ENCODE assay signal across 11 cellular contexts in genomic region chr20:62716198-62716940, GRCh38. TPM values are rescaled to one million over a fixed set of nuclear protein-coding genes. Genes with fewer than 3 reads are reported as not detected.
DNase-seq lines count a peak whose midpoint lies in the region; ATAC-seq and TF ChIP-seq lines count a peak whose summit lies in the region.
"Had no signal": no experiment of that assay in that cellular context is flagged by ENCODE, and none has a peak within 500 bp of the region (broad histone marks: within the 10 kb centered on the region; RNA-seq: fewer than 3 reads in every experiment).

No MANE protein-coding gene starts in this region.

- H3K4me1 ChIP-seq in CD4-positive, alpha-beta memory T cell (ENCODE audit: insufficient read depth, low read length) = peaks cover 21% of the 10 kb centered on the region
- H3K4me1 ChIP-seq: breast epithelium had no signal

- POLR2A ChIA-PET in CD4-positive, alpha-beta memory T cell (lab: Charles Lee; ENCODE audit: partially characterized antibody) = interaction anchor here (0.6 to 2.1 kb wide), 2 partner anchors 24 to 80 kb away, joined by 5 to 15 read pairs; partner anchors contain the start of gene MRGBP
- POLR2A ChIA-PET in T-cell (lab: Charles Lee) = no interaction called here

- no peak overlapping the region for H3K27ac ChIP-seq in CD4-positive, alpha-beta memory T cell (ENCODE audit: low read depth, low read length)
- H3K27ac ChIP-seq: breast epithelium, gastroesophageal sphincter had no signal

- peaks cover 0 to 2% of the 10 kb centered on the region in 2 donors for H3K27me3 Mint-ChIP-seq in CD4-positive, alpha-beta memory T cell
- H3K27me3 Mint-ChIP-seq in T-cell (peaks cover 0 to 3% of the 10 kb centered on the region in 2 donors), nephron progenitor cell (ENCODE audit: low read depth, poor library complexity) (peaks cover 59% of the 10 kb centered on the region)
- H3K27me3 Mint-ChIP-seq in activated naive CD4-positive, alpha-beta T cell treated with anti-CD3 and anti-CD28 coated beads, Interleukin-2, amount 10 ng/mL, durations not matched to agents 7 days and 5 days = peaks cover 90% of the 10 kb centered on the region

- intact Hi-C loops in CD4-positive, alpha-beta memory T cell (cut with micrococcal nuclease) = loop anchor here (1.0 kb wide), 1 partner anchor 24 kb away; no protein-coding TSS in a partner anchor

- no peak for TF ChIP-seq CTCF in nephron progenitor cell (IDR thresholded peaks at IDR 0.05)

- H3K27ac Mint-ChIP-seq in CD4-positive, alpha-beta memory T cell = peak overlapping the region; percentile 52 to 93 (median 88)
- H3K27ac Mint-ChIP-seq in T-cell (peak overlapping the region; percentile 86 to 90), nephron progenitor cell (peak overlapping the region; percentile 44)
- H3K27ac Mint-ChIP-seq in activated naive CD4-positive, alpha-beta T cell treated with anti-CD3 and anti-CD28 coated beads, Interleukin-2, amount 10 ng/mL, durations not matched to agents 7 days and 5 days = no peak overlapping the region

- H3K36me3 Mint-ChIP-seq in CD4-positive, alpha-beta memory T cell = peaks cover under 1 to 10% of the 10 kb centered on the region in 2 donors
- peaks cover 4% of the 10 kb centered on the region for H3K36me3 Mint-ChIP-seq in T-cell
- peaks cover under 1% of the 10 kb centered on the region for H3K36me3 Mint-ChIP-seq in activated naive CD4-positive, alpha-beta T cell treated with anti-CD3 and anti-CD28 coated beads, Interleukin-2, amount 10 ng/mL, durations not matched to agents 7 days and 5 days
- peaks cover 7% of the 10 kb centered on the region for H3K36me3 Mint-ChIP-seq in nephron progenitor cell (ENCODE audit: low read depth)

- peaks cover 12 to 41% (median 26%) of the 10 kb centered on the region in 4 donors for H3K4me1 Mint-ChIP-seq in CD4-positive, alpha-beta memory T cell
- H3K4me1 Mint-ChIP-seq in T-cell (peaks cover 10 to 38% (median 26%) of the 10 kb centered on the region in 3 donors), nephron progenitor cell (peaks cover 19% of the 10 kb centered on the region)
- peaks cover 15% of the 10 kb centered on the region for H3K4me1 Mint-ChIP-seq in activated naive CD4-positive, alpha-beta T cell treated with anti-CD3 and anti-CD28 coated beads, Interleukin-2, amount 10 ng/mL, durations not matched to agents 7 days and 5 days

- peak; percentile 93 to 98 (median 95) for ATAC-seq in T-cell (replicated peaks in 1 of 4)
- no peak for ATAC-seq in GM18907 (IDR thresholded peaks at IDR 0.05; ENCODE audit: unreplicated experiment)
- ATAC-seq: gastroesophageal sphincter had no signal

- H3K27me3 ChIP-seq in CD4-positive, alpha-beta memory T cell (ENCODE audit: insufficient read depth, low read length) = no peaks in the 10 kb centered on the region

- H3K4me3 Mint-ChIP-seq in CD4-positive, alpha-beta memory T cell = peak overlapping the region; percentile 2 to 87 (median 71)
- H3K4me3 Mint-ChIP-seq in T-cell = peak overlapping the region; percentile 55 to 74 (median 56)
- H3K4me3 Mint-ChIP-seq in activated naive CD4-positive, alpha-beta T cell treated with anti-CD3 and anti-CD28 coated beads, Interleukin-2, amount 10 ng/mL, durations not matched to agents 7 days and 5 days = no peak overlapping the region
- H3K4me3 Mint-ChIP-seq in nephron progenitor cell = no peak overlapping the region

- CTCF ChIA-PET in CD4-positive, alpha-beta memory T cell (lab: Charles Lee; ENCODE audit: partially characterized antibody) = interaction anchor here (1.2 kb wide), 1 partner anchor 74 kb away, joined by 3 read pairs; no protein-coding TSS in a partner anchor
- CTCF ChIA-PET in T-cell (lab: Charles Lee) = no interaction called here
- CTCF ChIA-PET in activated naive CD4-positive, alpha-beta T cell treated with anti-CD3 and anti-CD28 coated beads, Interleukin-2, amount 10 ng/mL, durations not matched to agents 7 days and 5 days (lab: Charles Lee) = no interaction called here

- no peak overlapping the region for H3K4me3 ChIP-seq in CD4-positive, alpha-beta memory T cell (ENCODE audit: low read length in 2 of 2)
- H3K4me3 ChIP-seq: breast epithelium, gastroesophageal sphincter had no signal

- H3K9me3 Mint-ChIP-seq in CD4-positive, alpha-beta memory T cell = peaks cover under 1 to 24% (median 14%) of the 10 kb centered on the region in 8 donors
- peaks cover 6 to 14% (median 9%) of the 10 kb centered on the region in 3 donors for H3K9me3 Mint-ChIP-seq in T-cell
- H3K9me3 Mint-ChIP-seq in activated naive CD4-positive, alpha-beta T cell treated with anti-CD3 and anti-CD28 coated beads, Interleukin-2, amount 10 ng/mL, durations not matched to agents 7 days and 5 days = peaks cover 15% of the 10 kb centered on the region
- H3K9me3 Mint-ChIP-seq in nephron progenitor cell = peaks cover 36% of the 10 kb centered on the region

- no peaks in the 10 kb centered on the region for H3K36me3 ChIP-seq in CD4-positive, alpha-beta memory T cell (ENCODE audit: insufficient read depth, low read length)
- H3K36me3 ChIP-seq: breast epithelium, gastroesophageal sphincter had no signal

- no peaks in the 10 kb centered on the region for H3K9me3 ChIP-seq in CD4-positive, alpha-beta memory T cell (ENCODE audit: control insufficient read depth in 1 of 2, low read length in 2 of 2)

- DNase-seq in CD4-positive, alpha-beta memory T cell = peak; percentile 17 to 69 (median 44)
- peak in 31 of 34 experiments; percentile 17 to 62 (median 39) for DNase-seq in T-cell
- DNase-seq in activated naive CD4-positive, alpha-beta T cell treated with anti-CD3 and anti-CD28 coated beads, Interleukin-2, amount 10 ng/mL, durations not matched to agents 7 days and 5 days = peak; percentile 52
- DNase-seq in nephron progenitor cell = no peak
- DNase-seq in NCI-H1092 (lab: John Stamatoyannopoulos, UW) = no peak
- no peak for DNase-seq in NCI-H510A (lab: John Stamatoyannopoulos, UW)
- no peak for DNase-seq in medulla oblongata (ENCODE audit: extremely low spot score)
- DNase-seq: NCI-H2171 had no signal

RNA-seq across cellular contexts. Expression of gene NTSR1, which starts 7.7 kb away (rescaled TPM):
- under 1 TPM; 0.30 to 0.38 TPM for total RNA-seq in CD4-positive, alpha-beta memory T cell
- polyA plus RNA-seq in CD4-positive, alpha-beta memory T cell = not detected
- under 1 TPM in 3 of 5 donors, not detected in 2; 0.33 to 0.63 (median 0.53) TPM for total RNA-seq in T-cell

Comparison
In these comparisons a context has a peak if more than half of its experiments do, and no peak if none do; other contexts are left out.
1. DNase-seq: peak in CD4-positive, alpha-beta memory T cell (5 of 5), T-cell (31 of 34) and activated naive CD4-positive, alpha-beta T cell treated with anti-CD3 and anti-CD28 coated beads, Interleukin-2, amount 10 ng/mL, durations not matched to agents 7 days and 5 days (single experiment); none in nephron progenitor cell (single experiment), NCI-H1092 (single experiment), NCI-H510A (single experiment) and medulla oblongata (single experiment).
2. H3K4me3 Mint-ChIP-seq: peak in CD4-positive, alpha-beta memory T cell (8 of 8) and T-cell (3 of 3); none in activated naive CD4-positive, alpha-beta T cell treated with anti-CD3 and anti-CD28 coated beads, Interleukin-2, amount 10 ng/mL, durations not matched to agents 7 days and 5 days (single experiment) and nephron progenitor cell (single experiment).